1 cellular context compared by ENCODE assay signal in genomic region chr4:153781280-153781679, GRCh38.
TF ChIP-seq lines count a peak whose summit lies in the region.

No MANE protein-coding gene starts in this region.

TF ChIP-seq in HEK293, 187 proteins besides CTCF, POLR2A, EP300 and RAD21:
- no peak for TF ChIP-seq ZBTB49 (tag by site-specific recombination; IDR thresholded peaks at IDR 0.05; ENCODE audit: low read depth)
- TF ChIP-seq ZNF214 (tag by site-specific recombination; IDR thresholded peaks at IDR 0.05; ENCODE audit: borderline replicate concordance) = no peak
- TF ChIP-seq ZNF629 (tag by site-specific recombination; IDR thresholded peaks at IDR 0.05) = no peak
- no peak for TF ChIP-seq YY1 (tag by site-specific recombination; IDR thresholded peaks at IDR 0.05)
- TF ChIP-seq ZNF266 (tag by site-specific recombination; IDR thresholded peaks at IDR 0.05; ENCODE audit: low read depth) = no peak
- no peak for TF ChIP-seq KLF8 (tag by site-specific recombination; IDR thresholded peaks at IDR 0.05)
- TF ChIP-seq ZBTB6 (tag by site-specific recombination; IDR thresholded peaks at IDR 0.05) = peak; percentile 89
- no peak for TF ChIP-seq ZBTB8A (tag by site-specific recombination; IDR thresholded peaks at IDR 0.05)
- no peak for TF ChIP-seq ZNF184 (tag by site-specific recombination; IDR thresholded peaks at IDR 0.05)
